In genomic region chr11:112002491-112003216, GRCh38 we compare ENCODE assay signal across 16 cellular contexts. TPM values are rescaled to one million over a fixed set of nuclear protein-coding genes. Genes with fewer than 3 reads are reported as not detected.
DNase-seq lines count a peak whose midpoint lies in the region; ATAC-seq, FAIRE-seq and TF ChIP-seq lines count a peak whose summit lies in the region.
"Had no signal": no experiment of that assay in that cellular context is flagged by ENCODE, and none has a peak within 500 bp of the region (broad histone marks: within the 10 kb centered on the region; RNA-seq: fewer than 3 reads in every experiment).

No MANE protein-coding gene starts in this region.

- intact Hi-C loops in left cardiac atrium (cut with DNase I), result no loop called here
- intact Hi-C loops in activated T-helper 1 cell treated with anti-CD3 and anti-CD28 coated beads, Interleukin-12 subunit alpha, Interleukin-12 subunit beta, Interleukin-2, Interleukin-4 antibody, amounts not matched to agents 30 ng/mL and 10 ng/mL and 1 ng/mL, durations not matched to agents 14 hours and 24 hours and 36 hours (cut with micrococcal nuclease), result no loop called here

- no peak overlapping the region for H3K4me3 ChIP-seq in fibroblast of villous mesenchyme (ENCODE audit: low read depth, low read length)
- H3K4me3 ChIP-seq: A549, GM23248 had no signal

- H3K27me3 Mint-ChIP-seq in nephron (ENCODE audit: low read depth), result peaks cover 3% of the 10 kb centered on the region
- peaks cover 2% of the 10 kb centered on the region for H3K27me3 Mint-ChIP-seq in activated T-helper 1 cell treated with anti-CD3 and anti-CD28 coated beads, Interleukin-12 subunit alpha, Interleukin-12 subunit beta, Interleukin-2, Interleukin-4 antibody, amounts not matched to agents 30 ng/mL and 10 ng/mL and 1 ng/mL, durations not matched to agents 14 hours and 24 hours and 36 hours (ENCODE audit: insufficient read depth)

- no peak overlapping the region for H3K4me3 Mint-ChIP-seq in nephron
- H3K4me3 Mint-ChIP-seq in activated T-helper 1 cell treated with anti-CD3 and anti-CD28 coated beads, Interleukin-12 subunit alpha, Interleukin-12 subunit beta, Interleukin-2, Interleukin-4 antibody, amounts not matched to agents 30 ng/mL and 10 ng/mL and 1 ng/mL, durations not matched to agents 14 hours and 24 hours and 36 hours, result no peak overlapping the region
- H3K4me3 Mint-ChIP-seq: CD4-positive, alpha-beta memory T cell had no signal

- no peaks in the 10 kb centered on the region for H3K4me1 Mint-ChIP-seq in nephron
- no peaks in the 10 kb centered on the region for H3K4me1 Mint-ChIP-seq in activated T-helper 1 cell treated with anti-CD3 and anti-CD28 coated beads, Interleukin-12 subunit alpha, Interleukin-12 subunit beta, Interleukin-2, Interleukin-4 antibody, amounts not matched to agents 30 ng/mL and 10 ng/mL and 1 ng/mL, durations not matched to agents 14 hours and 24 hours and 36 hours (ENCODE audit: low read depth)

- no peak for TF ChIP-seq CTCF in fibroblast of villous mesenchyme (IDR thresholded peaks at IDR 0.05; ENCODE audit: insufficient read depth, low read depth, low read length)
- no peak for TF ChIP-seq CTCF in nephron (IDR thresholded peaks at IDR 0.05; ENCODE audit: unreplicated experiment in 3 of 3)

- DNase-seq in HTR-8/SVneo (ENCODE audit: insufficient read length, low spot score) (no peak), fibroblast of villous mesenchyme (ENCODE audit: low read depth) (peak; percentile 17), left cardiac atrium (no peak), COLO829 (ENCODE audit: low spot score) (no peak)
- no peak for DNase-seq in activated T-helper 1 cell treated with anti-CD3 and anti-CD28 coated beads, Interleukin-12 subunit alpha, Interleukin-12 subunit beta, Interleukin-2, Interleukin-4 antibody, amounts not matched to agents 30 ng/mL and 10 ng/mL and 1 ng/mL, durations not matched to agents 14 hours and 24 hours and 36 hours (ENCODE audit: low spot score)
- DNase-seq: BE2C; CD4-positive, alpha-beta memory T cell; COR-L47; DND-41; GDM1; GM23248; H7 had no signal

- peaks cover 77% of the 10 kb centered on the region for H3K36me3 Mint-ChIP-seq in nephron (ENCODE audit: low read depth)
- H3K36me3 Mint-ChIP-seq in activated T-helper 1 cell treated with anti-CD3 and anti-CD28 coated beads, Interleukin-12 subunit alpha, Interleukin-12 subunit beta, Interleukin-2, Interleukin-4 antibody, amounts not matched to agents 30 ng/mL and 10 ng/mL and 1 ng/mL, durations not matched to agents 14 hours and 24 hours and 36 hours (ENCODE audit: low read depth), result peaks cover 6% of the 10 kb centered on the region

- ATAC-seq in left cardiac atrium (peak; percentile 76 to 87), GM21447 (IDR thresholded peaks at IDR 0.05; ENCODE audit: unreplicated experiment) (no peak)
- ATAC-seq: A549 had no signal

- peaks cover 16% of the 10 kb centered on the region for H3K9me3 Mint-ChIP-seq in nephron
- H3K9me3 Mint-ChIP-seq in activated T-helper 1 cell treated with anti-CD3 and anti-CD28 coated beads, Interleukin-12 subunit alpha, Interleukin-12 subunit beta, Interleukin-2, Interleukin-4 antibody, amounts not matched to agents 30 ng/mL and 10 ng/mL and 1 ng/mL, durations not matched to agents 14 hours and 24 hours and 36 hours, result no peaks in the 10 kb centered on the region

- peak; percentile 44 for FAIRE-seq in HTR-8/SVneo (lab: Jason Lieb, UNC)
- FAIRE-seq: A549, GM12892 had no signal

- H3K27ac Mint-ChIP-seq in nephron, result peak overlapping the region in 2 of 3 experiments; percentile 7 to 73
- H3K27ac Mint-ChIP-seq in activated T-helper 1 cell treated with anti-CD3 and anti-CD28 coated beads, Interleukin-12 subunit alpha, Interleukin-12 subunit beta, Interleukin-2, Interleukin-4 antibody, amounts not matched to agents 30 ng/mL and 10 ng/mL and 1 ng/mL, durations not matched to agents 14 hours and 24 hours and 36 hours, result no peak overlapping the region

RNA-seq across cellular contexts. Expression of gene DLAT, which starts 22.6 kb away (rescaled TPM):
- total RNA-seq in fibroblast of villous mesenchyme (49.6 and 56.6 TPM in 2 replicates), left cardiac atrium (100 to 1,000 TPM in 1 of 2 donors, 10 to 100 TPM in 1; 98.7 to 130 TPM)
- total RNA-seq in activated T-helper 1 cell treated with anti-CD3 and anti-CD28 coated beads, Interleukin-12 subunit alpha, Interleukin-12 subunit beta, Interleukin-2, Interleukin-4 antibody, amounts not matched to agents 30 ng/mL and 10 ng/mL and 1 ng/mL, durations not matched to agents 14 hours and 24 hours and 36 hours, result 52.0 and 54.5 TPM in 2 replicates
